8 cellular contexts compared by ENCODE assay signal in genomic region chr6:150072201-150072600, GRCh38. TPM values are rescaled to one million over a fixed set of nuclear protein-coding genes. Genes with fewer than 3 reads are reported as not detected.
DNase-seq lines count a peak whose midpoint lies in the region; ATAC-seq and TF ChIP-seq lines count a peak whose summit lies in the region.

No MANE protein-coding gene starts in this region.

- ATAC-seq in WTC11, result no peak
- no peak for ATAC-seq in HG02642 (IDR thresholded peaks at IDR 0.05; ENCODE audit: poor library complexity, unreplicated experiment)
- ATAC-seq in GM21737 (IDR thresholded peaks at IDR 0.05; ENCODE audit: unreplicated experiment), result no peak

- POLR2A ChIA-PET in activated CD4-positive, alpha-beta memory T cell treated with anti-CD3 and anti-CD28 coated beads for 36 hours (lab: Charles Lee), result no interaction called here
- POLR2A ChIA-PET in WTC11 (lab: Charles Lee), result no interaction called here

- H3K27ac Mint-ChIP-seq in activated CD4-positive, alpha-beta memory T cell treated with anti-CD3 and anti-CD28 coated beads for 36 hours, result no peak overlapping the region
- no peak overlapping the region for H3K27ac Mint-ChIP-seq in WTC11

- CTCF ChIA-PET in activated CD4-positive, alpha-beta memory T cell treated with anti-CD3 and anti-CD28 coated beads for 36 hours (lab: Charles Lee), result interaction anchor here (0.7 to 5.3 kb wide), 5 partner anchors 9 to 323 kb away, joined by 3 to 31 read pairs (median 6); no protein-coding TSS in a partner anchor
- CTCF ChIA-PET in WTC11 (lab: Charles Lee), result interaction anchor here (0.7 to 0.8 kb wide), 2 partner anchors 10 to 18 kb away, joined by 3 read pairs; no protein-coding TSS in a partner anchor

- no peaks in the 10 kb centered on the region for H3K9me3 Mint-ChIP-seq in activated CD4-positive, alpha-beta memory T cell treated with anti-CD3 and anti-CD28 coated beads for 36 hours
- H3K9me3 Mint-ChIP-seq in WTC11, result no peaks in the 10 kb centered on the region

- DNase-seq in Caki2 (ENCODE audit: low read depth) (peak; percentile 61), M059J (ENCODE audit: low read depth) (peak; percentile 86), kidney tubule cell (ENCODE audit: low spot score) (peak; percentile 88), WTC11 (ENCODE audit: low spot score) (no peak), amniotic stem cell (lab: John Stamatoyannopoulos, UW) (no peak)
- peak; percentile 75 for DNase-seq in activated CD4-positive, alpha-beta memory T cell treated with anti-CD3 and anti-CD28 coated beads for 36 hours

- no peak for TF ChIP-seq CTCF in WTC11 (IDR thresholded peaks at IDR 0.05)

- no peak overlapping the region for H3K4me3 Mint-ChIP-seq in activated CD4-positive, alpha-beta memory T cell treated with anti-CD3 and anti-CD28 coated beads for 36 hours
- no peak overlapping the region for H3K4me3 Mint-ChIP-seq in WTC11

- intact Hi-C loops in activated CD4-positive, alpha-beta memory T cell treated with anti-CD3 and anti-CD28 coated beads for 36 hours (cut with micrococcal nuclease), result loop anchor here (5.0 kb wide), 1 partner anchor 740 kb away; no protein-coding TSS in a partner anchor

- peaks cover 20% of the 10 kb centered on the region for H3K27me3 Mint-ChIP-seq in activated CD4-positive, alpha-beta memory T cell treated with anti-CD3 and anti-CD28 coated beads for 36 hours
- H3K27me3 Mint-ChIP-seq in WTC11 (ENCODE audit: low read depth), result peaks cover 23% of the 10 kb centered on the region

- in situ Hi-C loops in Caki2 (cut with HindIII; ENCODE audit: low pct_unique_long_range_greater_than_20kb, low sequenced_read_pairs), result no loop called here

- peaks cover 17% of the 10 kb centered on the region for H3K4me1 Mint-ChIP-seq in activated CD4-positive, alpha-beta memory T cell treated with anti-CD3 and anti-CD28 coated beads for 36 hours (ENCODE audit: low read depth)
- H3K4me1 Mint-ChIP-seq in WTC11, result peaks cover 14% of the 10 kb centered on the region

- no peaks in the 10 kb centered on the region for H3K36me3 Mint-ChIP-seq in activated CD4-positive, alpha-beta memory T cell treated with anti-CD3 and anti-CD28 coated beads for 36 hours
- no peaks in the 10 kb centered on the region for H3K36me3 Mint-ChIP-seq in WTC11

TF ChIP-seq in WTC11, 78 proteins besides CTCF, POLR2A, EP300 and RAD21:
- TF ChIP-seq ZNF671 (CRISPR knock-in tag; IDR thresholded peaks at IDR 0.05) (no peak), ZSCAN18 (CRISPR knock-in tag; IDR thresholded peaks at IDR 0.05) (no peak), SP1 (CRISPR knock-in tag; conservative IDR thresholded peaks at IDR 0.05) (no peak), NFATC4 (CRISPR knock-in tag; IDR thresholded peaks at IDR 0.05) (no peak), GABPB1 (CRISPR knock-in tag; IDR thresholded peaks at IDR 0.05) (no peak), SMAD4 (CRISPR knock-in tag; IDR thresholded peaks at IDR 0.05) (no peak), HMGA2 (CRISPR knock-in tag; IDR thresholded peaks at IDR 0.05) (no peak), SMAD3 (CRISPR knock-in tag; IDR thresholded peaks at IDR 0.05; ENCODE audit: borderline replicate concordance) (no peak), AFF4 (CRISPR knock-in tag; IDR thresholded peaks at IDR 0.05; ENCODE audit: borderline replicate concordance) (no peak), FOXP1 (CRISPR knock-in tag; IDR thresholded peaks at IDR 0.05; ENCODE audit: borderline replicate concordance) (no peak), USF1 (CRISPR knock-in tag; IDR thresholded peaks at IDR 0.05) (no peak), ZNF219 (CRISPR knock-in tag; IDR thresholded peaks at IDR 0.05; ENCODE audit: borderline replicate concordance) (no peak), JUN (CRISPR knock-in tag; IDR thresholded peaks at IDR 0.05) (no peak), ELF4 (CRISPR knock-in tag; IDR thresholded peaks at IDR 0.05; ENCODE audit: low read depth) (no peak), ZNF423 (CRISPR knock-in tag; IDR thresholded peaks at IDR 0.05) (no peak), ATF3 (CRISPR knock-in tag; conservative IDR thresholded peaks at IDR 0.05) (no peak), ZNF232 (CRISPR knock-in tag; IDR thresholded peaks at IDR 0.05) (no peak), KAT7 (CRISPR knock-in tag; IDR thresholded peaks at IDR 0.05; ENCODE audit: borderline replicate concordance) (no peak), NR3C1 (CRISPR knock-in tag; conservative IDR thresholded peaks at IDR 0.05; ENCODE audit: low read depth) (no peak), MAX (CRISPR knock-in tag; IDR thresholded peaks at IDR 0.05) (no peak)

RNA-seq across cellular contexts. Expression of gene ULBP3, which starts 3.3 kb away (rescaled TPM):
- total RNA-seq in Caki2 (2014; rRNA removed; shearing (Covaris generic); ENCODE audit: low replicate concordance), result 9.4 and 18.1 TPM in 2 replicates
- 3.3 and 10.5 TPM in 2 replicates for total RNA-seq in M059J (2014; rRNA removed; shearing (Covaris generic))
- under 1 TPM in 1 of 2 experiments, not detected in 1; 0.61 TPM for total RNA-seq in activated CD4-positive, alpha-beta memory T cell treated with anti-CD3 and anti-CD28 coated beads for 36 hours
- 4.0 to 6.0 TPM (median 5.6 TPM) in 3 replicates for total RNA-seq in WTC11 (2021)

RNA-seq across cellular contexts. Expression of gene RAET1L, which starts 46.9 kb away (rescaled TPM):
- not detected in 2 replicates for total RNA-seq in Caki2 (2014; rRNA removed; shearing (Covaris generic); ENCODE audit: low replicate concordance)
- 0.42 TPM in 1 of 2 replicates, not detected in the other for total RNA-seq in M059J (2014; rRNA removed; shearing (Covaris generic))
- not detected for total RNA-seq in activated CD4-positive, alpha-beta memory T cell treated with anti-CD3 and anti-CD28 coated beads for 36 hours
- not detected in 3 replicates for total RNA-seq in WTC11 (2021)

Comparison
In these comparisons a context has a peak if more than half of its experiments do, and no peak if none do; other contexts are left out.
1. DNase-seq: peak in Caki2 (single experiment), M059J (single experiment), activated CD4-positive, alpha-beta memory T cell treated with anti-CD3 and anti-CD28 coated beads for 36 hours (single experiment) and kidney tubule cell (single experiment); none in WTC11 (single experiment) and amniotic stem cell (single experiment).